In genomic region chr7:36278767-36279171, GRCh38 we compare ENCODE assay signal across 10 cellular contexts.
DNase-seq lines count a peak whose midpoint lies in the region; ATAC-seq and TF ChIP-seq lines count a peak whose summit lies in the region.
"Had no signal": no experiment of that assay in that cellular context is flagged by ENCODE, and none has a peak within 500 bp of the region (broad histone marks: within the 10 kb centered on the region; RNA-seq: fewer than 3 reads in every experiment).

No MANE protein-coding gene starts in this region.

- peaks cover 75% of the 10 kb centered on the region for H3K4me1 ChIP-seq in HUES48 (ENCODE audit: control insufficient read depth, insufficient read depth, low read length)

- H3K27ac ChIP-seq in HUES48 (ENCODE audit: low read depth, low read length): peak overlapping the region; percentile 84

- TF ChIP-seq CTCF in AG04449 (IDR thresholded peaks at IDR 0.05; ENCODE audit: insufficient read depth, low read length, missing control alignments): no peak

- H3K36me3 Mint-ChIP-seq in T-helper 17 cell (ENCODE audit: low read depth): no peaks in the 10 kb centered on the region

- no peak overlapping the region for H3K4me3 Mint-ChIP-seq in T-helper 17 cell

- H3K36me3 ChIP-seq in HUES48 (ENCODE audit: control insufficient read depth, insufficient read depth, low read length): no peaks in the 10 kb centered on the region

- H3K27me3 Mint-ChIP-seq in T-helper 17 cell: no peaks in the 10 kb centered on the region

- peaks cover 20% of the 10 kb centered on the region for H3K4me1 Mint-ChIP-seq in T-helper 17 cell

- intact Hi-C loops in left colon (cut with DNase I, micrococcal nuclease): no loop called here

- H3K9ac ChIP-seq in HUES48 (ENCODE audit: low read depth, low read length): no peak overlapping the region

- H3K4me3 ChIP-seq in AG04449 (ENCODE audit: low read depth, low read length) (no peak overlapping the region), HUES48 (ENCODE audit: low read depth, low read length) (peak overlapping the region; percentile 15; the same call in 1 of the 2 replicates)

- DNase-seq in AG04449 (ENCODE audit: low read depth, low spot score): peak; percentile 59
- no peak for DNase-seq in T-helper 17 cell
- peak in 1 of 2 donors; percentile 73 for DNase-seq in left colon
- no peak for DNase-seq in KBM-7
- no peak for DNase-seq in SW 1271 (lab: John Stamatoyannopoulos, UW)
- DNase-seq: activated CD4-positive, alpha-beta T cell treated with anti-CD3 and anti-CD28 coated beads for 1 hour; dermis blood vessel endothelial cell had no signal

- peak overlapping the region; percentile 66 for H3K27ac Mint-ChIP-seq in T-helper 17 cell

- in situ Hi-C loops in KBM-7 (cut with MboI; ENCODE audit: low pct_unique_long_range_greater_than_20kb, low sequenced_read_pairs): no loop called here

- no peaks in the 10 kb centered on the region for H3K9me3 ChIP-seq in HUES48 (ENCODE audit: control insufficient read depth, insufficient read depth, low read length)
- no peaks in the 10 kb centered on the region for H3K9me3 ChIP-seq in T-helper 17 cell (ENCODE audit: control insufficient read depth, low read length, poor library complexity, severe bottlenecking)

- CTCF ChIA-PET in AG04449 (lab: Yijun Ruan, JAX): interaction anchor here (0.6 to 2.3 kb wide), 3 partner anchors 11 to 161 kb away, joined by 3 to 9 read pairs (median 4); no protein-coding TSS in a partner anchor

- H3K27me3 ChIP-seq in HUES48 (ENCODE audit: control insufficient read depth, insufficient read depth, low read length): no peaks in the 10 kb centered on the region

- ATAC-seq in T-helper 17 cell (no peak), left colon (peak; percentile 16), GM19455 (IDR thresholded peaks at IDR 0.05; ENCODE audit: unreplicated experiment) (no peak), GM21381 (IDR thresholded peaks at IDR 0.05; ENCODE audit: unreplicated experiment) (no peak)

- POLR2A ChIA-PET in AG04449 (lab: Yijun Ruan, JAX): no interaction called here
